Comparison of ENCODE assay signal across 8 cellular contexts in the genomic region with DNA sequence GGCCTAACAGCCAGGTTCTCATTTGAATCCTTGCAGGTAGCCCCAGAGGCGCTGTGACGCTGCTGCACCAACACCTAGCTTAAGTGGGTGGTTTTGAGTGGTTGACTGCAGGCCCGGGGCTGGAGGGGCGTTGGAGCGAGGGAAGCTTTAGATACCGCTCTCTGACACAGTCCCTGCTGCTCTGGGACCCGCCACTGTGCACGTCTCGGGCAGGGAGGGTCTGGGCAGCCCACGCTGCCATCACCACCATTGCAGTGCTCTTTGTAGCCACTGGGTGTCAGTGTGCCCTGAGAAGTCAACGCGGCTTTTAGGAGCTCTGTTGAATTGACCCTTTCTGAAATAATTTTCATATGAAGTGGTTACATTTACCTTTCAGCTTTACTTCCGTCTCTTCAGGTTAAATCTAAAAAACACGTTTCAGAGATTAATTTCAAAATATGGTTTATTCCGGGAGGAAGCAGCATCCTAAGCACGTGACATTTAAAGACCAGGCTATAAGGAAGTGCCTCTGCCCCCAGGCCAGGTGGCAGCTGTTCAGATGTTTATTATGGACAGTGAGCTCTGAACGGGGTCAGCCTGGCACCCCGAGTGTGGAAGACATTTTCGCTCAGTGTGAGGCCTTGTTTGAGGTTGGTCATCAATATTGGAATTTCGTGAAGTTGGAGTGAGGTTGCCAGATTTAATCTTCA. TPM values are rescaled to one million over a fixed set of nuclear protein-coding genes. Genes with fewer than 3 reads are reported as not detected.
DNase-seq lines count a peak whose midpoint lies in the region; ATAC-seq, FAIRE-seq and TF ChIP-seq lines count a peak whose summit lies in the region.

No MANE protein-coding gene starts in this region.

- peak; percentile 2 for DNase-seq in DMS79 treated with DMSO at 0.1 percent for 48 hours (lab: John Stamatoyannopoulos, UW)
- DNase-seq in DMS79 (lab: John Stamatoyannopoulos, UW), result no peak
- DNase-seq in NCI-H1694 (lab: John Stamatoyannopoulos, UW), result peak; percentile 43
- DNase-seq in bronchial epithelial cell (ENCODE audit: low read depth), result peak; percentile 19
- no peak for DNase-seq in kidney epithelial cell (ENCODE audit: low read depth)
- peak; percentile 40 to 43 for DNase-seq in stimulated activated CD4-positive, alpha-beta T cell treated with anti-CD3 and anti-CD28 coated beads, Interleukin-2, amount 100 ng/mL, for 48 hours

- ATAC-seq in HG02870 (IDR thresholded peaks at IDR 0.05; ENCODE audit: unreplicated experiment), result no peak

- no peak overlapping the region for H3K4me3 ChIP-seq in WI38 (ENCODE audit: low read depth, low read length)
- no peak overlapping the region for H3K4me3 ChIP-seq in bronchial epithelial cell (ENCODE audit: low read depth, low read length)
- H3K4me3 ChIP-seq in kidney epithelial cell (ENCODE audit: low read depth, low read length), result no peak overlapping the region

- TF ChIP-seq CTCF in WI38 (IDR thresholded peaks at IDR 0.05; ENCODE audit: low read depth, low read length) (peak; percentile 98), bronchial epithelial cell (IDR thresholded peaks at IDR 0.05; ENCODE audit: insufficient read depth, low read length, severe bottlenecking) (peak; percentile 93), kidney epithelial cell (IDR thresholded peaks at IDR 0.05; ENCODE audit: insufficient read depth, low read length, poor library complexity, severe bottlenecking) (peak; percentile 97)

- no peak for FAIRE-seq in bronchial epithelial cell (lab: Jason Lieb, UNC)

- no peaks in the 10 kb centered on the region for H3K27me3 ChIP-seq in bronchial epithelial cell (ENCODE audit: control insufficient read depth, insufficient read depth, low read length)
- H3K27me3 ChIP-seq in kidney epithelial cell (ENCODE audit: control insufficient read depth, insufficient read depth, low read length), result no peaks in the 10 kb centered on the region

- H3K36me3 ChIP-seq in bronchial epithelial cell (ENCODE audit: control insufficient read depth, insufficient read depth, low read length) (peaks cover 29% of the 10 kb centered on the region), kidney epithelial cell (ENCODE audit: control insufficient read depth, insufficient read depth, low read length) (peaks cover 4% of the 10 kb centered on the region)

RNA-seq across cellular contexts. Expression of gene PARVB, which starts 30.9 kb away (rescaled TPM):
- total RNA-seq in bronchial epithelial cell (3.4 and 6.0 TPM in 2 replicates), kidney epithelial cell (94.6 and 94.9 TPM in 2 replicates)

RNA-seq across cellular contexts. Expression of gene SAMM50, which starts 38.0 kb away (rescaled TPM):
- total RNA-seq in bronchial epithelial cell, result 28.7 and 32.6 TPM in 2 replicates
- 36.6 and 41.4 TPM in 2 replicates for total RNA-seq in kidney epithelial cell

Comparison
In these comparisons a context has a peak if more than half of its experiments do, and no peak if none do; other contexts are left out.
1. DNase-seq: peak in DMS79 treated with DMSO at 0.1 percent for 48 hours (single experiment), NCI-H1694 (single experiment), bronchial epithelial cell (single experiment) and stimulated activated CD4-positive, alpha-beta T cell treated with anti-CD3 and anti-CD28 coated beads, Interleukin-2, amount 100 ng/mL, for 48 hours (2 of 2); none in DMS79 (single experiment) and kidney epithelial cell (single experiment).
2. RNA of gene PARVB, which starts 30.9 kb away (total RNA-seq): 94.6 to 94.9 TPM in kidney epithelial cell; 3.4 to 6.0 TPM in bronchial epithelial cell; every median in the first group is over 10 times any median in the second.
3. Peak in every context shown above with its lines, with median percentiles within 50 percentile points of each other: CTCF ChIP-seq.